Comparison of ENCODE assay signal across 16 cellular contexts in genomic region chrX:120282697-120283096, GRCh38. TPM values are rescaled to one million over a fixed set of nuclear protein-coding genes. Genes with fewer than 3 reads are reported as not detected.
A peak's percentile ranks its signal among the peaks of the same experiment; 100 is the strongest.
DNase-seq lines count a peak whose midpoint lies in the region; ATAC-seq and TF ChIP-seq lines count a peak whose summit lies in the region.
"Had no signal": no experiment of that assay in that cellular context is flagged by ENCODE, and none has a peak within 500 bp of the region (broad histone marks: within the 10 kb centered on the region; RNA-seq: fewer than 3 reads in every experiment).

No MANE protein-coding gene starts in this region.

- H2AFZ ChIP-seq in mammary epithelial cell (ENCODE audit: low read depth, low read length) = no peak overlapping the region
- H2AFZ ChIP-seq: GM23248 had no signal

- DNase-seq in MCF 10A (ENCODE audit: unreplicated experiment) (no peak), mammary epithelial cell (no peak), breast epithelium (ENCODE audit: low spot score in 2 of 2) (no peak), lower lobe of right lung (peak; percentile 28), testis (no peak), stomach (no peak)
- DNase-seq: AML-193; CD8-positive, alpha-beta T cell; DMS 273 treated with DMSO at 0.1 percent for 48 hours; DMS53; GM23248; IMR-90 had no signal

- 57% methylated on average over 1 of the region's 1 CpG for WGBS in mammary epithelial cell (ENCODE audit: low coverage, missing lambda C conversion rate)
- WGBS in testis, 2 donors = 92 to 100% methylated on average over 1 of the region's 1 CpG
- 69 to 100% (median 77%) methylated on average over 1 of the region's 1 CpG for WGBS in stomach, 5 donors

- peak overlapping the region; percentile 36 for H3K27ac Mint-ChIP-seq in MCF 10A (ENCODE audit: low read depth, unreplicated experiment)
- H3K27ac Mint-ChIP-seq: CD8-positive, alpha-beta T cell had no signal

- TF ChIP-seq EP300 in stomach (IDR thresholded peaks at IDR 0.05) = no peak

- H3K4me1 Mint-ChIP-seq in MCF 10A (ENCODE audit: insufficient read depth, unreplicated experiment) = no peaks in the 10 kb centered on the region

- no peaks in the 10 kb centered on the region for H4K20me1 ChIP-seq in mammary epithelial cell (ENCODE audit: insufficient read depth, low read length)

- TF ChIP-seq CTCF in MCF 10A (IDR thresholded peaks at IDR 0.05; ENCODE audit: unreplicated experiment) (no peak), mammary epithelial cell (conservative IDR thresholded peaks at IDR 0.05 in 1 of 2, IDR thresholded peaks at IDR 0.05 in 1 of 2; ENCODE audit: extremely low read depth in 1 of 2, insufficient read depth in 1 of 2, low read depth in 1 of 2, low read length in 2 of 2) (no peak), breast epithelium (IDR thresholded peaks at IDR 0.05) (no peak), lower lobe of right lung (IDR thresholded peaks at IDR 0.05) (no peak), testis (IDR thresholded peaks at IDR 0.05) (no peak), stomach (IDR thresholded peaks at IDR 0.05) (no peak)

- peaks cover 28% of the 10 kb centered on the region for H3K27me3 Mint-ChIP-seq in MCF 10A (ENCODE audit: insufficient read depth, unreplicated experiment)

- in situ Hi-C loops in mammary epithelial cell (cut with MboI; ENCODE audit: low sequenced_read_pairs in 2 of 2) = no loop called here

- no peaks in the 10 kb centered on the region for H3K79me2 ChIP-seq in mammary epithelial cell (ENCODE audit: insufficient read depth, low read length)

- no TSS peak for BruUV-seq in MCF 10A (replicated peaks; lab: Mats Ljungman, UMichigan)
- BruUV-seq in mammary epithelial cell (replicated peaks; lab: Mats Ljungman, UMichigan) = no TSS peak

- H3K4me1 ChIP-seq in mammary epithelial cell (ENCODE audit: insufficient read depth, low read length) (no peaks in the 10 kb centered on the region), breast epithelium (no peaks in the 10 kb centered on the region), lower lobe of right lung (no peaks in the 10 kb centered on the region), testis (no peaks in the 10 kb centered on the region), stomach (no peaks in the 10 kb centered on the region)
- H3K4me1 ChIP-seq: A549, HAP-1 had no signal

- H3K27ac ChIP-seq in mammary epithelial cell (ENCODE audit: insufficient read depth, low read depth, low read length) = no peak overlapping the region
- peak overlapping the region; percentile 60 to 84 for H3K27ac ChIP-seq in breast epithelium
- no peak overlapping the region for H3K27ac ChIP-seq in lower lobe of right lung
- no peak overlapping the region for H3K27ac ChIP-seq in testis
- H3K27ac ChIP-seq in stomach = peak overlapping the region in 1 of 5 donors; percentile 24
- H3K27ac ChIP-seq: 22Rv1, A549, GM23248 had no signal

- no peak overlapping the region for H3K9ac ChIP-seq in mammary epithelial cell (ENCODE audit: insufficient read depth, low read length)
- H3K9ac ChIP-seq: GM23248 had no signal

- no peak overlapping the region for H3K4me3 Mint-ChIP-seq in MCF 10A (ENCODE audit: unreplicated experiment)
- H3K4me3 Mint-ChIP-seq: CD8-positive, alpha-beta T cell had no signal

- POLR2A ChIA-PET in MCF 10A (lab: Yijun Ruan, JAX) = no interaction called here

- no peak overlapping the region for H3K4me2 ChIP-seq in mammary epithelial cell (ENCODE audit: insufficient read depth, low read depth, low read length)
- H3K4me2 ChIP-seq: A549 had no signal

- H3K4me3 ChIP-seq in mammary epithelial cell (replicated peaks in 1 of 3; ENCODE audit: insufficient read depth in 1 of 3, low read depth in 2 of 3, low read length in 3 of 3) (no peak overlapping the region), breast epithelium (no peak overlapping the region), lower lobe of right lung (no peak overlapping the region), testis (no peak overlapping the region), stomach (no peak overlapping the region)
- H3K4me3 ChIP-seq: A549, GM23248, HAP-1 had no signal

- H3K9me3 ChIP-seq in mammary epithelial cell (replicated peaks; ENCODE audit: insufficient read depth, low read length) = no peaks in the 10 kb centered on the region
- H3K9me3 ChIP-seq in breast epithelium = no peaks in the 10 kb centered on the region
- H3K9me3 ChIP-seq in lower lobe of right lung = no peaks in the 10 kb centered on the region
- no peaks in the 10 kb centered on the region for H3K9me3 ChIP-seq in testis
- no peaks in the 10 kb centered on the region for H3K9me3 ChIP-seq in stomach
- H3K9me3 ChIP-seq: A549, HAP-1 had no signal

- ATAC-seq in lower lobe of right lung = peak; percentile 55 to 56
- no peak for ATAC-seq in HG02610 (IDR thresholded peaks at IDR 0.05; ENCODE audit: unreplicated experiment)
- ATAC-seq: A549; CD8-positive, alpha-beta T cell had no signal

- H3K36me3 Mint-ChIP-seq in MCF 10A (ENCODE audit: insufficient read depth, unreplicated experiment) = no peaks in the 10 kb centered on the region
- H3K36me3 Mint-ChIP-seq: CD8-positive, alpha-beta T cell had no signal

- no peak for TF ChIP-seq POLR2A in breast epithelium (IDR thresholded peaks at IDR 0.05)
- no peak for TF ChIP-seq POLR2A in testis (IDR thresholded peaks at IDR 0.05)
- TF ChIP-seq POLR2A in stomach (IDR thresholded peaks at IDR 0.05) = no peak

- intact Hi-C loops in MCF 10A (cut with micrococcal nuclease) (no loop called here), mammary epithelial cell (cut with micrococcal nuclease) (no loop called here), breast epithelium (cut with DNase I; ENCODE audit: low total_unique reads) (no loop called here), lower lobe of right lung (cut with DNase I) (no loop called here), testis (cut with DNase I; ENCODE audit: low total_unique reads) (no loop called here), stomach (cut with DNase I; ENCODE audit: low total_unique reads) (no loop called here)

- no peaks in the 10 kb centered on the region for H3K36me3 ChIP-seq in mammary epithelial cell (ENCODE audit: insufficient read depth, low read length)
- no peaks in the 10 kb centered on the region for H3K36me3 ChIP-seq in breast epithelium
- H3K36me3 ChIP-seq in lower lobe of right lung = no peaks in the 10 kb centered on the region
- H3K36me3 ChIP-seq in testis (ENCODE audit: low read depth, missing control alignments) = no peaks in the 10 kb centered on the region
- no peaks in the 10 kb centered on the region for H3K36me3 ChIP-seq in stomach
- H3K36me3 ChIP-seq: HAP-1 had no signal

- dilution Hi-C loops in mammary epithelial cell (cut with HindIII; ENCODE audit: low sequenced_read_pairs) = no loop called here

- CTCF ChIA-PET in MCF 10A (lab: Yijun Ruan, JAX) = interaction anchor here (2.8 kb wide), 1 partner anchor 17 kb away, joined by 11 read pairs; no protein-coding TSS in a partner anchor
- CTCF ChIA-PET in mammary epithelial cell (lab: Charles Lee; ENCODE audit: low non-redundant PET) = no interaction called here

- H3K27me3 ChIP-seq in mammary epithelial cell (ENCODE audit: insufficient read depth, low read length) = no peaks in the 10 kb centered on the region
- H3K27me3 ChIP-seq in breast epithelium = no peaks in the 10 kb centered on the region
- H3K27me3 ChIP-seq in lower lobe of right lung (ENCODE audit: low read depth) = no peaks in the 10 kb centered on the region
- H3K27me3 ChIP-seq in testis = no peaks in the 10 kb centered on the region
- peaks cover 0 to 3% (median 0%) of the 10 kb centered on the region in 3 donors for H3K27me3 ChIP-seq in stomach

- peaks cover 9% of the 10 kb centered on the region for H3K9me3 Mint-ChIP-seq in MCF 10A (ENCODE audit: unreplicated experiment)
- H3K9me3 Mint-ChIP-seq: CD8-positive, alpha-beta T cell had no signal

RNA-seq across cellular contexts. Expression of gene TMEM255A, which starts 28.6 kb away (rescaled TPM):
- total RNA-seq in MCF 10A (2022) (not detected in 2 replicates), mammary epithelial cell (under 1 TPM in 1 of 2 donors, not detected in 1; 0.40 TPM), breast epithelium (1 to 10 TPM in 2 of 3 donors, under 1 TPM in 1; 0.80 to 5.6 (median 1.3) TPM), lower lobe of right lung (2.7 TPM), testis (under 1 TPM; 0.43 to 0.87 TPM), stomach (1 to 10 TPM in 1 of 5 donors, under 1 TPM in 2, not detected in 2; 0.29 to 2.0 (median 0.58) TPM)
- polyA plus RNA-seq in mammary epithelial cell (0.43 TPM), testis (ENCODE audit: insufficient read depth, low read depth, low replicate concordance) (2.2 TPM), stomach (under 1 TPM; 0.25 to 0.76 (median 0.73) TPM)
- polyA minus RNA-seq in mammary epithelial cell = not detected
- total RNA-seq: CD8-positive, alpha-beta T cell; GM23248; IMR-90 had no signal
- polyA plus RNA-seq: GM23248 had no signal

RNA-seq across cellular contexts. Expression of gene ZBTB33, which starts 32.1 kb away (rescaled TPM):
- total RNA-seq in MCF 10A (2022) (11.4 and 12.5 TPM in 2 replicates), mammary epithelial cell (10 to 100 TPM; 12.0 to 19.7 TPM), breast epithelium (10 to 100 TPM; 12.6 to 49.8 (median 18.4) TPM), lower lobe of right lung (21.4 TPM), testis (10 to 100 TPM; 16.3 to 19.9 TPM), stomach (10 to 100 TPM in 1 of 5 donors, 1 to 10 TPM in 3, under 1 TPM in 1; 0.58 to 15.1 (median 2.7) TPM)
- polyA plus RNA-seq in mammary epithelial cell (4.9 TPM), testis (ENCODE audit: insufficient read depth, low read depth, low replicate concordance) (10.2 TPM), stomach (1 to 10 TPM; 2.9 to 5.3 (median 4.5) TPM)
- polyA minus RNA-seq in mammary epithelial cell = 7.8 TPM

Comparison
In these comparisons a context has a peak if more than half of its experiments do, and no peak if none do; other contexts are left out.
1. H3K27ac ChIP-seq: peak in breast epithelium (2 of 2); none in mammary epithelial cell (single experiment), lower lobe of right lung (single experiment) and testis (0 of 2).